In the genomic region with DNA sequence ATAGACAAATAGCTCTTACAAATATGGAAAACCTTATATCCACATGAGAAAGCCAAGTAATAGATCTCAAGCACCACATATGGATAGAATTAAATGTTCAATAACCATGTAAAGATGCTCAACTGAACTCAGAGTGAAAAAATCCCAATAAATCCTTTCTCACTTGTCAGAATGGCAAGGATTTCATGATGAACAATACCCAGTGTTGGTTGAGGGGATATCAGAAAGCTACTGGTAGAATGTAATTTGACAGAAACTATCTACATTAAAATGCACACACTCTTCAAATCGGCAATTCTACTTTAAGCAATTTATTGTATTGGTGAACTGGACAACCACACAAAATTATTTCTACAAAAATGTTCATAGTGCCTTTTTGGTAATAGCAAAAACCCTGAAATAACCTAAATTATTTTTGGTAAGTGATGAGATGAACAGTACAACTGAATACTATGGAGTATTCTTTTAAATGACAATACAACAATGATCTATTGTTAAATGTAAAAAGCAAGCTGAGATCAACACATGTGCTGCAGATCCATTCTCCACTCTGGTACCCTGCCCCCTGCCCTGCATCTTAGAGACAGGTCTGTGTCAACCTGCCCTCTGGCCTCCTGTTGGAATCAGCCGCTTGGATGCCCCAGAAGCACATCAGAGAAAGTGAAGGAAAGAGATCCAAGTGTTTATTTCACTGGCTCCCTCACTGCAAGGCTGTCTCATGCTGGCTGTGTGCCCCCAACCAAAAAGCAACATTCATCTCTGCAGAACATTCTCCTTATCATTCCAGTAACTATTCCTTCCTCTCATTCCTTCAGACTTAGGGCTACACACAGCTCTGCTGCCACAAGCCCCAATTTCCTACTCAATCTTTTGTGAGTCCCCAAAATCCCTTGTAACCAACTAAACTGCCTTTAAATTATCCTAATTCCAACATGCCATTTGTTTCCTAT, we compare ENCODE assay signal across 22 cellular contexts.
"Had no signal": no experiment of that assay in that cellular context is flagged by ENCODE, and none has a peak within 500 bp of the region (broad histone marks: within the 10 kb centered on the region; RNA-seq: fewer than 3 reads in every experiment).

No MANE protein-coding gene starts in this region.

- H3K27me3 ChIP-seq: gastrocnemius medialis, heart right ventricle, suprapubic skin, uterus had no signal

- H3K27ac ChIP-seq: gastrocnemius medialis, heart right ventricle, left ventricle myocardium inferior, psoas muscle, suprapubic skin, uterus had no signal

- H3K4me3 ChIP-seq: gastrocnemius medialis, heart right ventricle, left ventricle myocardium inferior, psoas muscle, suprapubic skin, uterus had no signal

- H3K36me3 ChIP-seq: gastrocnemius medialis, heart right ventricle, left ventricle myocardium inferior, suprapubic skin, uterus had no signal

- H3K9me3 Mint-ChIP-seq: activated naive CD8-positive, alpha-beta T cell treated with anti-CD3 and anti-CD28 coated beads for 36 hours; activated T-cell treated with anti-CD3 and anti-CD28 coated beads, Interleukin-2, amount 50 U/mL, for 4 hours; mesothelial cell of epicardium; stimulated activated naive CD8-positive, alpha-beta T cell treated with anti-CD3 and anti-CD28 coated beads, Interleukin-15, Interleukin-2, amounts not matched to agents 100 ng/mL and 50 ng/mL, for 24 hours had no signal

- FAIRE-seq: endothelial cell of umbilical vein, TTC549 had no signal

- H3K4me1 ChIP-seq: gastrocnemius medialis, heart right ventricle, left ventricle myocardium inferior, psoas muscle, suprapubic skin, uterus had no signal

- H3K27ac Mint-ChIP-seq: activated naive CD8-positive, alpha-beta T cell treated with anti-CD3 and anti-CD28 coated beads for 36 hours; mesothelial cell of epicardium; natural killer cell treated with Interleukin-12 subunit alpha and Interleukin-12 subunit beta and Interleukin-15 and Interleukin-18, amount 100 ng/mL, for 72 hours; stimulated activated naive CD8-positive, alpha-beta T cell treated with anti-CD3 and anti-CD28 coated beads, Interleukin-15, Interleukin-2, amounts not matched to agents 100 ng/mL and 50 ng/mL, for 24 hours had no signal

- H3K4me3 Mint-ChIP-seq: activated naive CD8-positive, alpha-beta T cell treated with anti-CD3 and anti-CD28 coated beads for 36 hours; activated T-cell treated with anti-CD3 and anti-CD28 coated beads, Interleukin-2, amount 50 U/mL, for 4 hours; mesothelial cell of epicardium; natural killer cell treated with Interleukin-12 subunit alpha and Interleukin-12 subunit beta and Interleukin-15 and Interleukin-18, amount 100 ng/mL, for 72 hours; stimulated activated naive CD8-positive, alpha-beta T cell treated with anti-CD3 and anti-CD28 coated beads, Interleukin-15, Interleukin-2, amounts not matched to agents 100 ng/mL and 50 ng/mL, for 24 hours had no signal

- DNase-seq: activated CD4-positive, alpha-beta T cell treated with anti-CD3 and anti-CD28 coated beads for 1 hour; activated naive CD4-positive, alpha-beta T cell treated with Interleukin-2 at 50 U/mL for 16 hours; activated naive CD8-positive, alpha-beta T cell treated with anti-CD3 and anti-CD28 coated beads for 36 hours; activated T-cell treated with anti-CD3 and anti-CD28 coated beads, Interleukin-2, amount 50 U/mL, for 4 hours; effector CD8-positive, alpha-beta T cell; gastrocnemius medialis; heart right ventricle; kidney; left ventricle myocardium inferior; psoas muscle; right cardiac atrium; stimulated activated CD4-positive, alpha-beta T cell treated with anti-CD3 and anti-CD28 coated beads, Interleukin-4, amount 100 ng/mL, for 24 hours; T-helper 1 cell; trophoblast cell; uterus had no signal

- H3K9me3 ChIP-seq: gastrocnemius medialis, heart right ventricle, left ventricle myocardium inferior, psoas muscle, suprapubic skin, uterus had no signal

- H3K36me3 Mint-ChIP-seq: activated naive CD8-positive, alpha-beta T cell treated with anti-CD3 and anti-CD28 coated beads for 36 hours; mesothelial cell of epicardium; natural killer cell treated with Interleukin-12 subunit alpha and Interleukin-12 subunit beta and Interleukin-15 and Interleukin-18, amount 100 ng/mL, for 72 hours had no signal

- H3K4me1 Mint-ChIP-seq: activated naive CD8-positive, alpha-beta T cell treated with anti-CD3 and anti-CD28 coated beads for 36 hours; mesothelial cell of epicardium had no signal

- ATAC-seq: activated T-cell treated with anti-CD3 and anti-CD28 coated beads, Interleukin-2, amount 50 U/mL, for 4 hours; esophagus mucosa; gastrocnemius medialis; heart right ventricle; psoas muscle; right cardiac atrium had no signal
